In genomic region chr21:42255825-42256224, GRCh38 we compare ENCODE assay signal across 29 cellular contexts. TPM values are rescaled to one million over a fixed set of nuclear protein-coding genes. Genes with fewer than 3 reads are reported as not detected.
A peak's percentile ranks its signal among the peaks of the same experiment; 100 is the strongest.
DNase-seq lines count a peak whose midpoint lies in the region; ATAC-seq, FAIRE-seq and TF ChIP-seq lines count a peak whose summit lies in the region.
"Had no signal": no experiment of that assay in that cellular context is flagged by ENCODE, and none has a peak within 500 bp of the region (broad histone marks: within the 10 kb centered on the region; RNA-seq: fewer than 3 reads in every experiment).

No MANE protein-coding gene starts in this region.

- H3K36me3 ChIP-seq in CD8-positive, alpha-beta memory T cell (ENCODE audit: insufficient read depth, low read length): no peaks in the 10 kb centered on the region
- H3K36me3 ChIP-seq in HCT116 (ENCODE audit: control insufficient read depth in 1 of 2, insufficient read depth in 2 of 2, low read length in 2 of 2): no peaks in the 10 kb centered on the region
- H3K36me3 ChIP-seq in neural progenitor cell: no peaks in the 10 kb centered on the region
- H3K36me3 ChIP-seq: heart right ventricle, suprapubic skin had no signal

- H3F3A ChIP-seq in neural progenitor cell (ENCODE audit: low read depth): no peaks in the 10 kb centered on the region

- no peak for TF ChIP-seq RAD21 in HCT116 (IDR thresholded peaks at IDR 0.05; ENCODE audit: low read depth)

- CTCF ChIA-PET in CD8-positive, alpha-beta memory T cell (lab: Charles Lee): interaction anchor here (1.6 kb wide), 1 partner anchor 110 kb away, joined by 13 read pairs; no protein-coding TSS in a partner anchor
- CTCF ChIA-PET in HCT116 (lab: Charles Lee): no interaction called here

- BruUV-seq in HCT116 (replicated peaks; lab: Mats Ljungman, UMichigan): no TSS peak

- no peak overlapping the region for H3K4me2 ChIP-seq in HCT116 (ENCODE audit: low read length)
- H3K4me2 ChIP-seq in neural progenitor cell: no peak overlapping the region
- H3K4me2 ChIP-seq: SK-N-SH had no signal

- H3K4me1 ChIP-seq in CD8-positive, alpha-beta memory T cell (ENCODE audit: insufficient read depth, low read length): peaks cover 5% of the 10 kb centered on the region
- H3K4me1 ChIP-seq in HCT116 (ENCODE audit: control insufficient read depth in 1 of 2, insufficient read depth in 2 of 2, low read length in 2 of 2) (no peaks in the 10 kb centered on the region), neural progenitor cell (peaks cover 9% of the 10 kb centered on the region)

- H3K9me2 ChIP-seq in HCT116 (ENCODE audit: insufficient read depth): no peaks in the 10 kb centered on the region
- H3K9me2 ChIP-seq: SK-N-SH had no signal

- RAD21 ChIA-PET in HCT116 (lab: Charles Lee; ENCODE audit: low non-redundant PET in 1 of 2, low total read pairs in 2 of 2, uncharacterized antibody in 2 of 2, unreplicated experiment in 2 of 2): no interaction called here

- no peak overlapping the region for H3K27ac ChIP-seq in CD8-positive, alpha-beta memory T cell (ENCODE audit: low read depth, low read length)
- H3K27ac ChIP-seq in HCT116 (ENCODE audit: low read depth, low read length) (no peak overlapping the region), neural progenitor cell (no peak overlapping the region)
- H3K27ac ChIP-seq: BLaER1 treated with 17β-estradiol and CSF1 and Interleukin-3, amounts not matched to agents 10 nM and 100 nM; heart right ventricle; suprapubic skin had no signal

- no peak for ATAC-seq in HCT116
- ATAC-seq in HG03280 (IDR thresholded peaks at IDR 0.05; ENCODE audit: unreplicated experiment): no peak
- no peak for ATAC-seq in HG03439 (IDR thresholded peaks at IDR 0.05; ENCODE audit: unreplicated experiment)
- ATAC-seq in esophagus mucosa: no peak
- ATAC-seq: activated CD8-positive, alpha-beta memory T cell treated with anti-CD3 and anti-CD28 coated beads, Interleukin-2, amount 10 ng/mL, durations not matched to agents 7 days and 5 days; activated T-cell treated with anti-CD3 and anti-CD28 coated beads, Interleukin-2, amount 50 U/mL, for 72 hours; heart right ventricle; left colon had no signal

- no peak overlapping the region for H3K4me3 Mint-ChIP-seq in CD8-positive, alpha-beta memory T cell
- peak overlapping the region in 2 of 5 experiments; percentile 9 to 27 for H3K4me3 Mint-ChIP-seq in brain
- no peak overlapping the region for H3K4me3 Mint-ChIP-seq in neural progenitor cell
- H3K4me3 Mint-ChIP-seq: activated CD4-positive, alpha-beta T cell treated with anti-CD3 and anti-CD28 coated beads, Interleukin-2, amount 10 ng/mL, durations not matched to agents 7 days and 5 days; activated CD8-positive, alpha-beta memory T cell treated with anti-CD3 and anti-CD28 coated beads, Interleukin-2, amount 10 ng/mL, durations not matched to agents 7 days and 5 days; activated T-cell treated with anti-CD3 and anti-CD28 coated beads, Interleukin-2, amount 50 U/mL, for 72 hours had no signal

- H3K9me3 Mint-ChIP-seq in CD8-positive, alpha-beta memory T cell: no peaks in the 10 kb centered on the region
- H3K9me3 Mint-ChIP-seq in brain (no peaks in the 10 kb centered on the region), neural progenitor cell (no peaks in the 10 kb centered on the region)
- H3K9me3 Mint-ChIP-seq: activated CD4-positive, alpha-beta T cell treated with anti-CD3 and anti-CD28 coated beads, Interleukin-2, amount 10 ng/mL, durations not matched to agents 7 days and 5 days; activated T-cell treated with anti-CD3 and anti-CD28 coated beads, Interleukin-2, amount 50 U/mL, for 72 hours had no signal

- H3K79me2 ChIP-seq in HCT116 (ENCODE audit: insufficient read depth, low read length) (no peaks in the 10 kb centered on the region), neural progenitor cell (ENCODE audit: low read depth) (no peaks in the 10 kb centered on the region)

- no peak for DNase-seq in CD8-positive, alpha-beta memory T cell
- DNase-seq in HCT116 (ENCODE audit: low read depth, low spot score): no peak
- no peak for DNase-seq in neural progenitor cell (ENCODE audit: low spot score)
- DNase-seq in frontal cortex (ENCODE audit: low spot score in 2 of 2): no peak
- DNase-seq: activated CD4-positive, alpha-beta T cell treated with anti-CD3 and anti-CD28 coated beads, Interleukin-2, amount 10 ng/mL, durations not matched to agents 7 days and 5 days; activated CD8-positive, alpha-beta memory T cell treated with anti-CD3 and anti-CD28 coated beads, Interleukin-2, amount 10 ng/mL, durations not matched to agents 7 days and 5 days; activated naive CD4-positive, alpha-beta T cell treated with anti-CD3 and anti-CD28 coated beads, Interleukin-2, amount 50 U/mL, for 16 hours; activated T-cell treated with anti-CD3 and anti-CD28 coated beads, Interleukin-2, amount 50 U/mL, for 72 hours; anterior cingulate cortex; central memory CD4-positive, alpha-beta T cell; heart right ventricle; Karpas-422; left colon; mesenchymal stem cell; NCI-H1694; NCI-H2171 treated with DMSO at 0.1 percent for 48 hours; NCI-H524; RPMI8226; SK-N-SH; T-helper 2 cell had no signal

- H3K27me3 Mint-ChIP-seq in CD8-positive, alpha-beta memory T cell: peaks cover 0 to 2% of the 10 kb centered on the region in 2 donors
- H3K27me3 Mint-ChIP-seq in brain (no peaks in the 10 kb centered on the region), neural progenitor cell (ENCODE audit: insufficient read depth, low read depth) (peaks cover 7% of the 10 kb centered on the region)
- H3K27me3 Mint-ChIP-seq: activated CD4-positive, alpha-beta T cell treated with anti-CD3 and anti-CD28 coated beads, Interleukin-2, amount 10 ng/mL, durations not matched to agents 7 days and 5 days had no signal

- H3K4me3 ChIP-seq in CD8-positive, alpha-beta memory T cell (ENCODE audit: low read length): no peak overlapping the region
- H3K4me3 ChIP-seq in HCT116 (replicated peaks in 1 of 2; ENCODE audit: low read depth in 1 of 2, low read length in 2 of 2) (no peak overlapping the region), neural progenitor cell (no peak overlapping the region)
- H3K4me3 ChIP-seq: BLaER1 treated with 17β-estradiol and CSF1 and Interleukin-3, amounts not matched to agents 10 nM and 100 nM; heart right ventricle; suprapubic skin had no signal

- TF ChIP-seq CTCF in HCT116 (IDR thresholded peaks at IDR 0.05 in 2 of 3, conservative IDR thresholded peaks at IDR 0.05 in 1 of 3; ENCODE audit: borderline replicate concordance in 1 of 3, insufficient read depth in 1 of 3, low read depth in 2 of 3, low read length in 2 of 3) (peak in 2 of 3 experiments; percentile 17 to 25; a peak in 1 of 6 replicates), brain (conservative IDR thresholded peaks at IDR 0.05) (no peak), neural progenitor cell (IDR thresholded peaks at IDR 0.05) (peak; percentile 29)

- no peaks in the 10 kb centered on the region for H3K9me3 ChIP-seq in CD8-positive, alpha-beta memory T cell (ENCODE audit: low read length)
- no peaks in the 10 kb centered on the region for H3K9me3 ChIP-seq in HCT116 (ENCODE audit: control insufficient read depth in 1 of 2, insufficient read depth in 1 of 2, low read depth in 1 of 2, low read length in 2 of 2)
- no peaks in the 10 kb centered on the region for H3K9me3 ChIP-seq in neural progenitor cell (ENCODE audit: low read depth)
- H3K9me3 ChIP-seq: BLaER1 treated with 17β-estradiol and CSF1 and Interleukin-3, amounts not matched to agents 10 nM and 100 nM; heart right ventricle; SK-N-SH; suprapubic skin had no signal

- no peak overlapping the region for H2AFZ ChIP-seq in HCT116 (ENCODE audit: low read depth, low read length, poor library complexity, severe bottlenecking)
- no peak overlapping the region for H2AFZ ChIP-seq in neural progenitor cell (replicated peaks)

- no peaks in the 10 kb centered on the region for H3K36me3 Mint-ChIP-seq in CD8-positive, alpha-beta memory T cell
- H3K36me3 Mint-ChIP-seq in brain (no peaks in the 10 kb centered on the region), neural progenitor cell (no peaks in the 10 kb centered on the region)
- H3K36me3 Mint-ChIP-seq: activated CD8-positive, alpha-beta memory T cell treated with anti-CD3 and anti-CD28 coated beads, Interleukin-2, amount 10 ng/mL, durations not matched to agents 7 days and 5 days had no signal

- POLR2A ChIA-PET in CD8-positive, alpha-beta memory T cell (lab: Charles Lee): no interaction called here
- POLR2A ChIA-PET in HCT116 (lab: Charles Lee): no interaction called here

- FAIRE-seq in frontal cortex (lab: Jason Lieb, UNC): no peak
- FAIRE-seq: GM18507 had no signal

- no peaks in the 10 kb centered on the region for H4K20me1 ChIP-seq in HCT116 (ENCODE audit: insufficient read depth)
- H4K20me1 ChIP-seq in neural progenitor cell (ENCODE audit: low read depth): no peaks in the 10 kb centered on the region

- peak overlapping the region in 5 of 8 donors; percentile 11 to 82 (median 30) for H3K27ac Mint-ChIP-seq in CD8-positive, alpha-beta memory T cell
- H3K27ac Mint-ChIP-seq in brain: peak overlapping the region in 3 of 5 experiments; percentile 71 to 85 (median 85)
- H3K27ac Mint-ChIP-seq in neural progenitor cell: no peak overlapping the region
- H3K27ac Mint-ChIP-seq: activated CD4-positive, alpha-beta T cell treated with anti-CD3 and anti-CD28 coated beads, Interleukin-2, amount 10 ng/mL, durations not matched to agents 7 days and 5 days; activated CD8-positive, alpha-beta memory T cell treated with anti-CD3 and anti-CD28 coated beads, Interleukin-2, amount 10 ng/mL, durations not matched to agents 7 days and 5 days; activated T-cell treated with anti-CD3 and anti-CD28 coated beads, Interleukin-2, amount 50 U/mL, for 72 hours had no signal

- H3K9ac ChIP-seq in HCT116 (ENCODE audit: low read length) (no peak overlapping the region), neural progenitor cell (no peak overlapping the region)
- H3K9ac ChIP-seq: BLaER1 treated with 17β-estradiol and CSF1 and Interleukin-3, amounts not matched to agents 10 nM and 100 nM; SK-N-SH had no signal

- intact Hi-C loops in HCT116 (cut with micrococcal nuclease): no loop called here

- TF ChIP-seq POLR2A in HCT116 (IDR thresholded peaks at IDR 0.05; ENCODE audit: borderline replicate concordance, extremely low read depth, insufficient read depth, insufficient read length): no peak

- no peaks in the 10 kb centered on the region for H3K27me3 ChIP-seq in CD8-positive, alpha-beta memory T cell (ENCODE audit: insufficient read depth, low read length, poor library complexity, severe bottlenecking)
- peaks cover 9% of the 10 kb centered on the region for H3K27me3 ChIP-seq in HCT116 (ENCODE audit: insufficient read depth, low read length)
- H3K27me3 ChIP-seq in neural progenitor cell: no peaks in the 10 kb centered on the region
- H3K27me3 ChIP-seq: BLaER1 treated with 17β-estradiol and CSF1 and Interleukin-3, amounts not matched to agents 10 nM and 100 nM; heart right ventricle; suprapubic skin had no signal

- H3K4me1 Mint-ChIP-seq in CD8-positive, alpha-beta memory T cell: peaks cover 26 to 47% (median 35%) of the 10 kb centered on the region in 3 donors
- H3K4me1 Mint-ChIP-seq in brain (peaks cover 91% of the 10 kb centered on the region), neural progenitor cell (peaks cover 17% of the 10 kb centered on the region)

RNA-seq across cellular contexts. Expression of gene ABCG1, which starts 36.9 kb away (rescaled TPM):
- 1 to 10 TPM; 3.7 to 3.8 TPM for total RNA-seq in CD8-positive, alpha-beta memory T cell
- polyA plus RNA-seq in CD8-positive, alpha-beta memory T cell: 15.7 TPM
- total RNA-seq in HCT116 (2021; ENCODE audit: unreplicated experiment) (1.6 TPM), neural progenitor cell (ENCODE audit: low replicate concordance) (1.9 and 2.0 TPM in 2 replicates), frontal cortex (13.0 TPM), esophagus mucosa (4.2 TPM)
- polyA plus RNA-seq in HCT116 (2012): 2.3 and 2.8 TPM in 2 replicates
- polyA plus RNA-seq in brain (ENCODE audit: insufficient read depth, low read depth, low replicate concordance): 31.4 TPM

RNA-seq across cellular contexts. Expression of gene TFF3, which starts 59.4 kb away (rescaled TPM):
- total RNA-seq in CD8-positive, alpha-beta memory T cell: not detected
- polyA plus RNA-seq in CD8-positive, alpha-beta memory T cell: not detected
- 0.22 TPM for total RNA-seq in HCT116 (2021; ENCODE audit: unreplicated experiment)
- polyA plus RNA-seq in HCT116 (2012): not detected in 2 replicates
- polyA plus RNA-seq in brain (ENCODE audit: insufficient read depth, low read depth, low replicate concordance): 59.5 TPM
- 0.12 TPM in 1 of 2 replicates, not detected in the other for total RNA-seq in neural progenitor cell (ENCODE audit: low replicate concordance)
- not detected for total RNA-seq in frontal cortex
- total RNA-seq in esophagus mucosa: 2.3 TPM
- total RNA-seq: activated CD4-positive, alpha-beta T cell treated with anti-CD3 and anti-CD28 coated beads, Interleukin-2, amount 10 ng/mL, durations not matched to agents 7 days and 5 days; activated CD8-positive, alpha-beta memory T cell treated with anti-CD3 and anti-CD28 coated beads, Interleukin-2, amount 10 ng/mL, durations not matched to agents 7 days and 5 days; activated T-cell treated with anti-CD3 and anti-CD28 coated beads, Interleukin-2, amount 50 U/mL, for 72 hours; H4; pulmonary artery endothelial cell had no signal
- polyA plus RNA-seq: SK-N-SH had no signal

Comparison
In these comparisons a context has a peak if more than half of its experiments do, and no peak if none do; other contexts are left out.
1. CTCF ChIP-seq: peak in HCT116 (2 of 3) and neural progenitor cell (single experiment); none in brain (0 of 2).